ENCODE assay signal across 6 cellular contexts in the genomic region with DNA sequence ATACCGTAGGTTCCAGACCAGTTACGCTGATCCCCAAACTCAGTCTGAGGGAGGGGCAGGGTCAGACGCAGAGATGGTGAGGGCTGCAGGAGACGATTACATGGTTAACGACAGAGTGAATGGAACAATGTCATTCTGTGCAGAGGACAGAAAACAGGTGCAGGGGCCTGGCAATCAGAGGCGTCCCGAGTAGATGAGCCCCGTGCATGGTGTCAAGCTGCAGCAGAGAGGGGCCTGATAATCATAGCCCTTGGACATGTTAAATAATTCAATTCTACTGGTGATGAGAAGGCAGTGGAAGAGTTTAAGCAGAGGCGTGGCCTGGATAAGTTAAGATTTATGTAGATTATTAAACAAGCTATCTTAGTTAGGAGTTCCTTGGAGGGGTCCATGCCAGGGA.
"Had no signal": no experiment of that assay in that cellular context is flagged by ENCODE, and none has a peak within 500 bp of the region (broad histone marks: within the 10 kb centered on the region; RNA-seq: fewer than 3 reads in every experiment).

No MANE protein-coding gene starts in this region.

- H3K27ac ChIP-seq: HL-60 had no signal

- DNase-seq: IMR-90, KBM-7, KG1 had no signal

- ATAC-seq: HepG2, K562 had no signal

- H3K4me3 ChIP-seq: K562 had no signal
